1 cellular context compared by ENCODE assay signal in genomic region chr20:38369387-38369786, GRCh38.
TF ChIP-seq lines count a peak whose summit lies in the region.

No MANE protein-coding gene starts in this region.

TF ChIP-seq in GM12878, 131 proteins besides CTCF, POLR2A, EP300 and RAD21 (continued from another document):
- TF ChIP-seq REST (IDR thresholded peaks at IDR 0.05; ENCODE audit: low read depth, low read length) (no peak), GABPA (IDR thresholded peaks at IDR 0.05; ENCODE audit: low read depth) (peak; percentile 68), MXI1 (IDR thresholded peaks at IDR 0.05; ENCODE audit: low read depth, low read length) (no peak), SREBF2 (IDR thresholded peaks at IDR 0.05; ENCODE audit: low read length) (no peak)
